Comparison of ENCODE assay signal across 3 cellular contexts in genomic region chr21:39689860-39690259, GRCh38. TPM values are rescaled to one million over a fixed set of nuclear protein-coding genes. Genes with fewer than 3 reads are reported as not detected.
"Had no signal": no experiment of that assay in that cellular context is flagged by ENCODE, and none has a peak within 500 bp of the region (broad histone marks: within the 10 kb centered on the region; RNA-seq: fewer than 3 reads in every experiment).

No MANE protein-coding gene starts in this region.

RNA-seq across cellular contexts. Expression of gene IGSF5, which starts 55.1 kb away (rescaled TPM):
- total RNA-seq: M059J, MCF 10A, NCI-H460 had no signal
